1 cellular context compared by ENCODE assay signal in genomic region chr2:178072383-178073301, GRCh38.
A peak's percentile ranks its signal among the peaks of the same experiment; 100 is the strongest.
TF ChIP-seq lines count a peak whose summit lies in the region.

TSS of gene PDE11A (minus strand) at chr2:178072777. CDS start at chr2:178072437, 340 bp downstream.

TF ChIP-seq in HCT116, 20 proteins besides CTCF, POLR2A, EP300 and RAD21 (continued from another document):
- TF ChIP-seq REST (IDR thresholded peaks at IDR 0.05; ENCODE audit: low read depth) (no peak), ZFX (IDR thresholded peaks at IDR 0.05) (0 out of 2 replicates have a peak, but pooled peaks have one; percentile 19), FOSL1 (IDR thresholded peaks at IDR 0.05; ENCODE audit: low read depth) (no peak)
